In genomic region chr1:14650951-14651350, GRCh38 we compare ENCODE assay signal across 1 cellular context.
TF ChIP-seq lines count a peak whose summit lies in the region.

No MANE protein-coding gene starts in this region.

TF ChIP-seq in WTC11, 78 proteins besides CTCF, POLR2A, EP300 and RAD21 (continued from another document):
- no peak for TF ChIP-seq ESRRA (CRISPR knock-in tag; IDR thresholded peaks at IDR 0.05; ENCODE audit: borderline replicate concordance)
TF ChIP-seq in WTC11: peak in this region for 0.
